ENCODE assay signal across 1 cellular context in the genomic region with DNA sequence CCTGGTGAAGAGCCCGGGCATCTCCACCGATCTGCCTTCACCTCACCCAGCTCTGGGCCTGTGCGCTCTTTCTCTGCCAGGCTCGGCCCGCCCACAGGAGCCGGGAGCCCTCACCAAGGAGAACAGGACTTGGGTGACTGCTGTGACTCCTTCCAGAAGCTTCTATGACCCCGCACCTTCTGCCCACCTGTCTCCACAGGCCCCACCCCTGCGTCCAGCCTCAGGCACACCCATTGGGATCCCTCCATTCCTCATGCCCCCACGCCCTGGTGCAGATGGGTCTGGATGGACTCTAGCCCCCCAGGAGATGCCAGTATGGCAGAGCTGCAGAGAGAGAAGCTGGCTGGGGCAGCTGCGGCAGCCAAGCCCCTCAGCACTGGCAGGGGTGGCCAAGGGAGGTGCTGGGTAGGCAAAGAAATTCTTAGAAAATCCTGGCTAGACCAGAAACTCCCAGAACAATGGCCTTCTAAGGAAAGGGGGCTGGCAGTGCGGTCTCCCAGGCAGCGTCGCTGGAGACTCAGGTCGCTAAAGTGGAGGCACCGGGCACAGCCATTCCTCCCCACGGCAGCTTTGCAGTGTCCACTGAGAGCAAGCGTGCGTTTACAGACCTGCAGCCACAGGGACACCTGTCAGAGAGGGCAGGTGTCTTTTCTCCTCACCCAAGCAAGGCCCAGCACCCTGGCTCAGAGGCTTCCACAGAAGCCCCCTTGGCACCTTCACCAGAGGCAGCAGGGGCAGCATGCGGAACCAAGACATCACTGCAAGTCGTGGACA.
TF ChIP-seq lines count a peak whose summit lies in the region.

No MANE protein-coding gene starts in this region.

TF ChIP-seq in H1, 55 proteins besides CTCF, POLR2A, EP300 and RAD21:
- no peak for TF ChIP-seq SAP30 (IDR thresholded peaks at IDR 0.05; ENCODE audit: insufficient read depth, insufficient replicate concordance, low read length)
- TF ChIP-seq TCF12 (IDR thresholded peaks at IDR 0.05; ENCODE audit: low read depth, low read length) = no peak
- TF ChIP-seq SP4 (IDR thresholded peaks at IDR 0.05; ENCODE audit: low read length) = no peak
- TF ChIP-seq TAF7 (optimal IDR thresholded peaks at IDR 0.05; ENCODE audit: borderline replicate concordance, low read depth, low read length) = no peak
- TF ChIP-seq TAF1 (IDR thresholded peaks at IDR 0.05; ENCODE audit: low read depth, low read length) = no peak
- no peak for TF ChIP-seq GTF2F1 (IDR thresholded peaks at IDR 0.05; ENCODE audit: borderline replicate concordance, low read depth, low read length)
- no peak for TF ChIP-seq HDAC2 (IDR thresholded peaks at IDR 0.05; ENCODE audit: borderline replicate concordance in 1 of 2, low read depth in 2 of 2, low read length in 2 of 2)
- TF ChIP-seq SP2 (IDR thresholded peaks at IDR 0.05; ENCODE audit: low read length) = no peak
- TF ChIP-seq MAX (IDR thresholded peaks at IDR 0.05) = no peak
- TF ChIP-seq JUND (IDR thresholded peaks at IDR 0.05; ENCODE audit: low read length) = no peak
